9 cellular contexts compared by ENCODE assay signal in genomic region chr12:6826734-6827436, GRCh38. TPM values are rescaled to one million over a fixed set of nuclear protein-coding genes. Genes with fewer than 3 reads are reported as not detected.
DNase-seq lines count a peak whose midpoint lies in the region; ATAC-seq, FAIRE-seq and TF ChIP-seq lines count a peak whose summit lies in the region.
"Had no signal": no experiment of that assay in that cellular context is flagged by ENCODE, and none has a peak within 500 bp of the region (broad histone marks: within the 10 kb centered on the region; RNA-seq: fewer than 3 reads in every experiment).

No MANE protein-coding gene starts in this region.

- POLR2A ChIA-PET in Caco-2 (lab: Charles Lee) (interaction anchor here (0.9 to 1.0 kb wide), 2 partner anchors 63 to 73 kb away, joined by 3 read pairs; no protein-coding TSS in a partner anchor), endothelial cell of umbilical vein (lab: Charles Lee) (no interaction called here)

- H3K4me2 ChIP-seq in endothelial cell of umbilical vein (ENCODE audit: insufficient read depth, low read length) (no peak overlapping the region), trophoblast cell (ENCODE audit: low read length) (peak overlapping the region; percentile 25)

- H3K27me3 ChIP-seq in Caco-2 (replicated peaks; ENCODE audit: control insufficient read depth, insufficient read depth, low read length) (no peaks in the 10 kb centered on the region; the same call in 1 of the 2 replicates), NT2/D1 (ENCODE audit: insufficient read depth, insufficient read length) (no peaks in the 10 kb centered on the region), endothelial cell of umbilical vein (ENCODE audit: control insufficient read depth in 2 of 2, insufficient read depth in 2 of 2, low read length in 2 of 2) (peaks cover 3% of the 10 kb centered on the region in 2 experiments), trophoblast cell (ENCODE audit: insufficient read depth, low read length) (no peaks in the 10 kb centered on the region)

- H3K23ac ChIP-seq in trophoblast cell (ENCODE audit: low read length) = no peak overlapping the region

- peaks cover 14% of the 10 kb centered on the region for H3K4me1 Mint-ChIP-seq in Caco-2 (ENCODE audit: low read depth, unreplicated experiment)

- peak overlapping the region; percentile 43 for H2AFZ ChIP-seq in endothelial cell of umbilical vein (ENCODE audit: low read depth, low read length)
- H2AFZ ChIP-seq in trophoblast cell (ENCODE audit: insufficient read depth, low read length, poor library complexity) = no peak overlapping the region

- BruUV-seq in Caco-2 (replicated peaks; lab: Mats Ljungman, UMichigan) (no TSS peak), endothelial cell of umbilical vein (replicated peaks; lab: Mats Ljungman, UMichigan) (no TSS peak)

- no peak overlapping the region for H2BK12ac ChIP-seq in trophoblast cell (ENCODE audit: low read length)

- peaks cover 23% of the 10 kb centered on the region for H3K4me1 ChIP-seq in Caco-2
- peaks cover 66% of the 10 kb centered on the region for H3K4me1 ChIP-seq in NT2/D1 (ENCODE audit: insufficient read depth, insufficient read length)
- H3K4me1 ChIP-seq in endothelial cell of umbilical vein (ENCODE audit: control insufficient read depth, extremely low read depth, insufficient read depth, low read length) = peaks cover 23% of the 10 kb centered on the region
- H3K4me1 ChIP-seq in trophoblast cell (ENCODE audit: control insufficient read depth in 1 of 2, insufficient read depth in 2 of 2, low read length in 2 of 2) = peaks cover 8 to 29% of the 10 kb centered on the region in 2 experiments

- TF ChIP-seq POLR2A in endothelial cell of umbilical vein (IDR thresholded peaks at IDR 0.05; ENCODE audit: low read depth, low read length) = no peak

- H3K4me3 Mint-ChIP-seq in Caco-2 (ENCODE audit: unreplicated experiment) = peak overlapping the region; percentile 94

- no peaks in the 10 kb centered on the region for H3K9me3 Mint-ChIP-seq in Caco-2 (ENCODE audit: unreplicated experiment)

- CTCF ChIA-PET in Caco-2 (lab: Charles Lee) (interaction anchor here (0.6 to 2.2 kb wide), 4 partner anchors 8 to 67 kb away, joined by 3 to 7 read pairs (median 4); no protein-coding TSS in a partner anchor), endothelial cell of umbilical vein (lab: Charles Lee) (interaction anchor here (1.2 to 12.0 kb wide), 6 partner anchors 46 to 207 kb away, joined by 5 to 148 read pairs (median 7); partner anchors contain the start of genes MLF2 and PTMS)

- FAIRE-seq in endothelial cell of umbilical vein (lab: Jason Lieb, UNC) = no peak

- H4K12ac ChIP-seq in trophoblast cell (ENCODE audit: low read depth, low read length) = no peak overlapping the region

- H2BK120ac ChIP-seq in trophoblast cell (ENCODE audit: insufficient read depth, low read length, poor library complexity) = no peak overlapping the region

- no peak overlapping the region for H3K14ac ChIP-seq in trophoblast cell (ENCODE audit: low read length)

- H3K4ac ChIP-seq in trophoblast cell (ENCODE audit: low read depth, low read length) = no peak overlapping the region

- H3K27ac Mint-ChIP-seq in Caco-2 (ENCODE audit: unreplicated experiment) = no peak overlapping the region

- H3K36me3 Mint-ChIP-seq in Caco-2 (ENCODE audit: insufficient read depth, unreplicated experiment) = peaks cover 11% of the 10 kb centered on the region

- no peaks in the 10 kb centered on the region for H3K9me1 ChIP-seq in endothelial cell of umbilical vein (replicated peaks; ENCODE audit: control insufficient read depth, extremely low read depth, insufficient read depth, low read length)

- H2BK5ac ChIP-seq in trophoblast cell (ENCODE audit: low read depth, low read length, poor library complexity) = no peak overlapping the region

- dilution Hi-C loops in endothelial cell of umbilical vein (cut with MboI; ENCODE audit: extremely low pct_ligation_motif_present, low sequenced_read_pairs) = no loop called here

- no peak for ATAC-seq in HG02870 (IDR thresholded peaks at IDR 0.05; ENCODE audit: unreplicated experiment)

- intact Hi-C loops in Caco-2 (cut with micrococcal nuclease; ENCODE audit: unreplicated experiment) = loop anchor here (5.0 kb wide), 2 partner anchors 210 to 255 kb away; no protein-coding TSS in a partner anchor
- intact Hi-C loops in endothelial cell of umbilical vein (cut with micrococcal nuclease) = no loop called here

- DNase-seq in Caco-2 = peak in 1 of 2 experiments; percentile 42
- DNase-seq in NT2/D1 (ENCODE audit: low read depth, low spot score) = no peak
- no peak for DNase-seq in endothelial cell of umbilical vein (ENCODE audit: low read depth, low spot score)
- no peak for DNase-seq in trophoblast cell
- no peak for DNase-seq in NCI-H2171 (lab: John Stamatoyannopoulos, UW)
- DNase-seq in SIG-M5 treated with dmso at 0.1 percent for 504 hours (lab: John Stamatoyannopoulos, UW; ENCODE audit: unreplicated experiment) = no peak
- no peak for DNase-seq in NCI-H1092 (lab: John Stamatoyannopoulos, UW)

- H3K36me3 ChIP-seq in Caco-2 (ENCODE audit: control insufficient read depth, insufficient read depth, low read length) (no peaks in the 10 kb centered on the region; the same call in 1 of the 2 replicates), NT2/D1 (ENCODE audit: insufficient read depth, insufficient read length, low read length) (peaks cover 50% of the 10 kb centered on the region), endothelial cell of umbilical vein (ENCODE audit: control insufficient read depth in 2 of 2, extremely low read depth in 1 of 2, insufficient read depth in 2 of 2, low read length in 2 of 2) (peaks cover 0 to 8% of the 10 kb centered on the region in 2 experiments), trophoblast cell (ENCODE audit: control insufficient read depth in 1 of 2, insufficient read depth in 2 of 2, low read length in 2 of 2) (peaks cover 17 to 21% of the 10 kb centered on the region in 2 experiments)
- H3K36me3 ChIP-seq: adrenal gland had no signal

- H3K27me3 Mint-ChIP-seq in Caco-2 (ENCODE audit: insufficient read depth, unreplicated experiment) = peaks cover 25% of the 10 kb centered on the region

- H3K4me3 ChIP-seq in Caco-2 (ENCODE audit: low read depth, low read length) (no peak overlapping the region), NT2/D1 (ENCODE audit: insufficient read length, low read depth) (peak overlapping the region; percentile 5), endothelial cell of umbilical vein (replicated peaks in 1 of 3; ENCODE audit: insufficient read depth in 1 of 3, low read depth in 1 of 3, low read length in 3 of 3) (no peak overlapping the region), trophoblast cell (ENCODE audit: low read depth, low read length) (no peak overlapping the region)
- H3K4me3 ChIP-seq: adrenal gland had no signal

- no peak overlapping the region for H3K18ac ChIP-seq in trophoblast cell (ENCODE audit: low read length)

- peak overlapping the region; percentile 80 for H3K9ac ChIP-seq in NT2/D1 (ENCODE audit: insufficient read length, low read depth)
- no peak overlapping the region for H3K9ac ChIP-seq in endothelial cell of umbilical vein (replicated peaks; ENCODE audit: extremely low read depth, insufficient read depth, low read length)
- no peak overlapping the region for H3K9ac ChIP-seq in trophoblast cell (ENCODE audit: low read length)

- no peak overlapping the region for H4K91ac ChIP-seq in trophoblast cell (ENCODE audit: low read depth, low read length)

- peaks cover 11% of the 10 kb centered on the region for H3K79me1 ChIP-seq in trophoblast cell (ENCODE audit: low read length)

- H4K20me1 ChIP-seq in endothelial cell of umbilical vein (replicated peaks; ENCODE audit: control insufficient read depth, extremely low read depth, insufficient read depth, low read length) = no peaks in the 10 kb centered on the region

- TF ChIP-seq CTCF in Caco-2 (IDR thresholded peaks at IDR 0.05; ENCODE audit: insufficient read depth in 1 of 2, low read depth in 1 of 2, low read length in 1 of 2, severe bottlenecking in 1 of 2, unreplicated experiment in 1 of 2) (no peak), endothelial cell of umbilical vein (IDR thresholded peaks at IDR 0.05; ENCODE audit: extremely low read depth in 1 of 2, insufficient read depth in 1 of 2, low read depth in 1 of 2, low read length in 2 of 2) (no peak)

- H3K9me3 ChIP-seq in Caco-2 (no peaks in the 10 kb centered on the region), NT2/D1 (ENCODE audit: insufficient read depth, low read length) (no peaks in the 10 kb centered on the region), endothelial cell of umbilical vein (replicated peaks; ENCODE audit: control insufficient read depth, insufficient read depth, low read length) (no peaks in the 10 kb centered on the region), trophoblast cell (ENCODE audit: insufficient read depth, low read depth, low read length) (no peaks in the 10 kb centered on the region)
- H3K9me3 ChIP-seq: adrenal gland had no signal

- H2AK5ac ChIP-seq in trophoblast cell (ENCODE audit: low read length) = no peak overlapping the region

- WGBS in trophoblast cell (ENCODE audit: extremely low coverage, insufficient coverage, insufficient read length) = no CpG with 5 or more reads among the region's 22 CpGs

- H3K79me2 ChIP-seq in endothelial cell of umbilical vein (ENCODE audit: control insufficient read depth, insufficient read depth, low read length) (peaks cover 25% of the 10 kb centered on the region), trophoblast cell (ENCODE audit: control insufficient read depth, insufficient read depth, low read length, poor library complexity) (peaks cover 8% of the 10 kb centered on the region)

- no peak overlapping the region for H3K27ac ChIP-seq in endothelial cell of umbilical vein (ENCODE audit: insufficient read depth, low read depth, low read length)
- no peak overlapping the region for H3K27ac ChIP-seq in trophoblast cell (ENCODE audit: low read depth, low read length)

- H4K8ac ChIP-seq in trophoblast cell (ENCODE audit: low read depth, low read length) = no peak overlapping the region

RNA-seq across cellular contexts. Expression of gene P3H3, which starts 1.3 kb away (rescaled TPM):
- total RNA-seq in Caco-2 (2022) (25.1 and 25.6 TPM in 2 replicates), endothelial cell of umbilical vein (76.5 and 92.6 TPM in 2 replicates)
- 70.2 and 75.9 TPM in 2 replicates for polyA plus RNA-seq in endothelial cell of umbilical vein
- 56.4 and 84.6 TPM in 2 replicates for polyA plus RNA-seq in endothelial cell of umbilical vein (2011; cell fraction: cytosol; rRNA removed)
- polyA plus RNA-seq in endothelial cell of umbilical vein (2011; cell fraction: nucleus; rRNA removed) = 89.2 and 106 TPM in 2 replicates
- polyA plus RNA-seq in endothelial cell of umbilical vein (2012) = 89.0 and 130 TPM in 2 replicates
- 40.5 and 49.5 TPM in 2 replicates for polyA minus RNA-seq in endothelial cell of umbilical vein
- not detected for polyA minus RNA-seq in endothelial cell of umbilical vein (2011; cell fraction: cytosol; rRNA and poly(A)+ RNA removed)
- polyA minus RNA-seq in endothelial cell of umbilical vein (2011; cell fraction: nucleus; rRNA and poly(A)+ RNA removed) = 18.5 and 29.9 TPM in 2 replicates
- 17.1 and 17.9 TPM in 2 replicates for polyA plus RNA-seq in trophoblast cell (2013)

RNA-seq across cellular contexts. Expression of gene GPR162, which starts 5.3 kb away (rescaled TPM):
- total RNA-seq in Caco-2 (2022) (0.81 and 1.2 TPM in 2 replicates), endothelial cell of umbilical vein (8.1 and 13.7 TPM in 2 replicates)
- polyA plus RNA-seq in endothelial cell of umbilical vein = 9.0 and 9.7 TPM in 2 replicates
- 5.0 and 8.6 TPM in 2 replicates for polyA plus RNA-seq in endothelial cell of umbilical vein (2011; cell fraction: cytosol; rRNA removed)
- polyA plus RNA-seq in endothelial cell of umbilical vein (2011; cell fraction: nucleus; rRNA removed) = 18.3 and 19.1 TPM in 2 replicates
- 9.1 and 17.6 TPM in 2 replicates for polyA plus RNA-seq in endothelial cell of umbilical vein (2012)
- polyA minus RNA-seq in endothelial cell of umbilical vein = 5.1 and 10.5 TPM in 2 replicates
- polyA minus RNA-seq in endothelial cell of umbilical vein (2011; cell fraction: cytosol; rRNA and poly(A)+ RNA removed) = not detected
- polyA minus RNA-seq in endothelial cell of umbilical vein (2011; cell fraction: nucleus; rRNA and poly(A)+ RNA removed) = 3.3 and 4.8 TPM in 2 replicates
- 2.2 and 2.9 TPM in 2 replicates for polyA plus RNA-seq in trophoblast cell (2013)

RNA-seq across cellular contexts. Expression of gene GNB3, which starts 13.8 kb away (rescaled TPM):
- total RNA-seq in Caco-2 (2022) (3.9 and 5.1 TPM in 2 replicates), endothelial cell of umbilical vein (9.4 and 14.6 TPM in 2 replicates)
- 12.0 and 12.6 TPM in 2 replicates for polyA plus RNA-seq in endothelial cell of umbilical vein
- polyA plus RNA-seq in endothelial cell of umbilical vein (2011; cell fraction: cytosol; rRNA removed) = 2.5 and 4.2 TPM in 2 replicates
- 78.5 and 90.7 TPM in 2 replicates for polyA plus RNA-seq in endothelial cell of umbilical vein (2011; cell fraction: nucleus; rRNA removed)
- polyA plus RNA-seq in endothelial cell of umbilical vein (2012) = 10.8 and 12.8 TPM in 2 replicates
- 4.0 and 8.6 TPM in 2 replicates for polyA minus RNA-seq in endothelial cell of umbilical vein
- not detected for polyA minus RNA-seq in endothelial cell of umbilical vein (2011; cell fraction: cytosol; rRNA and poly(A)+ RNA removed)
- 14.4 and 18.7 TPM in 2 replicates for polyA minus RNA-seq in endothelial cell of umbilical vein (2011; cell fraction: nucleus; rRNA and poly(A)+ RNA removed)
- polyA plus RNA-seq in trophoblast cell (2013) = 2.1 and 2.5 TPM in 2 replicates

RNA-seq across cellular contexts. Expression of gene CDCA3, which starts 24.2 kb away (rescaled TPM):
- 147 and 152 TPM in 2 replicates for total RNA-seq in Caco-2 (2022)
- 44.3 and 44.8 TPM in 2 replicates for total RNA-seq in endothelial cell of umbilical vein
- 53.5 and 67.2 TPM in 2 replicates for polyA plus RNA-seq in endothelial cell of umbilical vein
- polyA plus RNA-seq in endothelial cell of umbilical vein (2011; cell fraction: cytosol; rRNA removed) = 53.7 and 54.4 TPM in 2 replicates
- 67.2 and 95.9 TPM in 2 replicates for polyA plus RNA-seq in endothelial cell of umbilical vein (2011; cell fraction: nucleus; rRNA removed)
- 18.0 and 42.1 TPM in 2 replicates for polyA plus RNA-seq in endothelial cell of umbilical vein (2012)
- polyA minus RNA-seq in endothelial cell of umbilical vein = 23.0 and 24.7 TPM in 2 replicates
- polyA minus RNA-seq in endothelial cell of umbilical vein (2011; cell fraction: cytosol; rRNA and poly(A)+ RNA removed) = 68.0 TPM
- polyA minus RNA-seq in endothelial cell of umbilical vein (2011; cell fraction: nucleus; rRNA and poly(A)+ RNA removed) = 22.1 and 29.1 TPM in 2 replicates
- 68.6 and 69.9 TPM in 2 replicates for polyA plus RNA-seq in trophoblast cell (2013)

RNA-seq across cellular contexts. Expression of gene USP5, which starts 25.1 kb away (rescaled TPM):
- total RNA-seq in Caco-2 (2022) (226 and 230 TPM in 2 replicates), endothelial cell of umbilical vein (126 and 135 TPM in 2 replicates)
- polyA plus RNA-seq in endothelial cell of umbilical vein = 68.9 and 69.4 TPM in 2 replicates
- polyA plus RNA-seq in endothelial cell of umbilical vein (2011; cell fraction: cytosol; rRNA removed) = 64.7 and 67.7 TPM in 2 replicates
- polyA plus RNA-seq in endothelial cell of umbilical vein (2011; cell fraction: nucleus; rRNA removed) = 125 and 135 TPM in 2 replicates
- 85.0 and 92.6 TPM in 2 replicates for polyA plus RNA-seq in endothelial cell of umbilical vein (2012)
- 116 TPM in 2 replicates for polyA minus RNA-seq in endothelial cell of umbilical vein
- 45.7 TPM for polyA minus RNA-seq in endothelial cell of umbilical vein (2011; cell fraction: cytosol; rRNA and poly(A)+ RNA removed)
- polyA minus RNA-seq in endothelial cell of umbilical vein (2011; cell fraction: nucleus; rRNA and poly(A)+ RNA removed) = 34.8 and 40.9 TPM in 2 replicates
- 96.6 and 101 TPM in 2 replicates for polyA plus RNA-seq in trophoblast cell (2013)
